ENCODE assay signal across 29 cellular contexts in the genomic region with DNA sequence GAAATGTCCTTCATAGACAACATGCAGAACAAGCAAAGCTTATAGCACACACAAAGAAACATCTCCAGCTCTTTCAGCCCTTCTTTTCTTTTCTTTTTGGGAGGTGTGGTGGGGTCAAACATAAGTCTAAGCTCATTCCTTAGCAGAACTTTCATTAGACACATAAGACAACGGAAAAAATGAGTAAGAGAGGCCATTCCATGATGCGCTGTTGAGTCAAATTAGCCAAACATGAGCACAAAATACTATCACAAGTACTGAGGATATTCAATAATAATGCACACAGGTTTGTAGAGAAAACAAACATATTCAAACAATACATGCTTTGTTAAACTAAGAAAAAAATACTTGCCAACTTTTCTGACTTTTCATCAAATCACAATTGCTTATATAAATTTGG.
"Had no signal": no experiment of that assay in that cellular context is flagged by ENCODE, and none has a peak within 500 bp of the region (broad histone marks: within the 10 kb centered on the region; RNA-seq: fewer than 3 reads in every experiment).

No MANE protein-coding gene starts in this region.

- H3K4me3 Mint-ChIP-seq: activated naive CD8-positive, alpha-beta T cell treated with anti-CD3 and anti-CD28 coated beads for 36 hours; naive B cell; nephron progenitor cell; stimulated activated naive CD8-positive, alpha-beta T cell treated with anti-CD3 and anti-CD28 coated beads, Interleukin-15, Interleukin-2, amounts not matched to agents 100 ng/mL and 50 ng/mL, for 24 hours; type B pancreatic cell had no signal

- H3K9me3 ChIP-seq: ascending aorta, colonic mucosa, esophagus squamous epithelium, neutrophil, right lobe of liver, vagina had no signal

- H3K4me3 ChIP-seq: ascending aorta, colonic mucosa, esophagus squamous epithelium, right lobe of liver, vagina had no signal

- H3K9me3 Mint-ChIP-seq: activated naive CD8-positive, alpha-beta T cell treated with anti-CD3 and anti-CD28 coated beads for 36 hours; nephron progenitor cell; stimulated activated naive CD8-positive, alpha-beta T cell treated with anti-CD3 and anti-CD28 coated beads, Interleukin-15, Interleukin-2, amounts not matched to agents 100 ng/mL and 50 ng/mL, for 24 hours; type B pancreatic cell had no signal

- ATAC-seq: activated CD4-positive, CD25-positive, alpha-beta regulatory T cell treated with anti-CD3 and anti-CD28 coated beads, Interleukin-2, amount 50 U/mL, for 24 hours; left cardiac atrium; right lobe of liver had no signal

- H3K4me1 Mint-ChIP-seq: activated naive CD8-positive, alpha-beta T cell treated with anti-CD3 and anti-CD28 coated beads for 36 hours; naive B cell; nephron progenitor cell had no signal

- H3K36me3 ChIP-seq: colonic mucosa, neutrophil, right lobe of liver, WERI-Rb-1 had no signal

- DNase-seq: activated CD4-positive, alpha-beta T cell treated with anti-CD3 and anti-CD28 coated beads for 48 hours; activated CD4-positive, alpha-beta T cell treated with anti-CD3 and anti-CD28 coated beads, Interleukin-2, amount 50 U/mL, for 48 hours; activated CD8-positive, alpha-beta memory T cell treated with anti-CD3 and anti-CD28 coated beads for 24 hours; activated effector memory CD4-positive, alpha-beta T cell treated with Interleukin-2 at 50 U/mL for 16 hours; activated naive CD4-positive, alpha-beta T cell treated with Interleukin-2 at 50 U/mL for 16 hours; activated naive CD8-positive, alpha-beta T cell treated with anti-CD3 and anti-CD28 coated beads for 36 hours; brain microvascular endothelial cell; central memory CD4-positive, alpha-beta T cell; colonic mucosa; effector CD8-positive, alpha-beta T cell; esophagus squamous epithelium; islet precursor cell; left cardiac atrium; mammary epithelial cell; naive B cell; nephron progenitor cell; right lobe of liver; stimulated activated CD4-positive, alpha-beta T cell treated with anti-CD3 and anti-CD28 coated beads, Interleukin-12 subunit alpha, Interleukin-12 subunit beta, amount 100 ng/mL, for 4 hours; stimulated activated CD4-positive, alpha-beta T cell treated with anti-CD3 and anti-CD28 coated beads, Interleukin-4, amount 100 ng/mL, for 1 hour; substantia nigra; T-helper 9 cell; WERI-Rb-1 had no signal

- H3K27me3 ChIP-seq: ascending aorta, brain microvascular endothelial cell, colonic mucosa, esophagus squamous epithelium, neutrophil, right lobe of liver, vagina had no signal

- H3K27me3 Mint-ChIP-seq: activated naive CD8-positive, alpha-beta T cell treated with anti-CD3 and anti-CD28 coated beads for 36 hours; naive B cell; type B pancreatic cell had no signal

- H3K36me3 Mint-ChIP-seq: activated naive CD8-positive, alpha-beta T cell treated with anti-CD3 and anti-CD28 coated beads for 36 hours; naive B cell had no signal

- H3K27ac Mint-ChIP-seq: activated naive CD8-positive, alpha-beta T cell treated with anti-CD3 and anti-CD28 coated beads for 36 hours; naive B cell; nephron progenitor cell; stimulated activated naive CD8-positive, alpha-beta T cell treated with anti-CD3 and anti-CD28 coated beads, Interleukin-15, Interleukin-2, amounts not matched to agents 100 ng/mL and 50 ng/mL, for 24 hours; type B pancreatic cell had no signal

- H3K27ac ChIP-seq: brain microvascular endothelial cell, colonic mucosa, epithelial cell of prostate, esophagus squamous epithelium, neutrophil, right lobe of liver, vagina, WERI-Rb-1 had no signal

- H3K4me1 ChIP-seq: colonic mucosa, esophagus squamous epithelium, right lobe of liver, vagina had no signal
